8 cellular contexts compared by ENCODE assay signal in genomic region chr5:174323878-174324281, GRCh38.
DNase-seq lines count a peak whose midpoint lies in the region; ATAC-seq and TF ChIP-seq lines count a peak whose summit lies in the region.

No MANE protein-coding gene starts in this region.

- H3K27ac ChIP-seq in heart left ventricle (no peak overlapping the region), thyroid gland (no peak overlapping the region)

- WGBS in heart left ventricle, 4 donors, result 5 to 20% (median 9%) methylated on average over 4 of the region's 4 CpGs
- 1 to 10% methylated on average over 4 of the region's 4 CpGs for WGBS in thyroid gland, 2 donors

- H3K36me3 ChIP-seq in heart left ventricle (no peaks in the 10 kb centered on the region), thyroid gland (no peaks in the 10 kb centered on the region)

- no peak for TF ChIP-seq POLR2A in heart left ventricle (IDR thresholded peaks at IDR 0.05)
- TF ChIP-seq POLR2A in thyroid gland (IDR thresholded peaks at IDR 0.05), result no peak

- peak in 3 of 4 donors; percentile 39 to 57 (median 43) for ATAC-seq in heart left ventricle
- ATAC-seq in HG02678 (IDR thresholded peaks at IDR 0.05; ENCODE audit: unreplicated experiment), result peak; percentile 51
- ATAC-seq in esophagus mucosa, result peak; percentile 63
- ATAC-seq in GM18517 (IDR thresholded peaks at IDR 0.05; ENCODE audit: unreplicated experiment), result no peak

- TF ChIP-seq CTCF in heart left ventricle (IDR thresholded peaks at IDR 0.05) (no peak), thyroid gland (IDR thresholded peaks at IDR 0.05) (no peak)

- H3K4me3 ChIP-seq in heart left ventricle, result no peak overlapping the region
- no peak overlapping the region for H3K4me3 ChIP-seq in thyroid gland (replicated peaks in 1 of 3)

- DNase-seq in heart left ventricle, result no peak
- DNase-seq in cardiac septum (ENCODE audit: low spot score), result no peak
- DNase-seq in NCI-H748 treated with DMSO at 0.1 percent for 48 hours (lab: John Stamatoyannopoulos, UW), result peak; percentile 62
- peak; percentile 82 to 89 for DNase-seq in thyroid gland
- DNase-seq in mucosa of gallbladder (ENCODE audit: low spot score), result no peak

- H3K4me1 ChIP-seq in heart left ventricle (no peaks in the 10 kb centered on the region), thyroid gland (no peaks in the 10 kb centered on the region)

- H3K9me3 ChIP-seq in heart left ventricle (no peaks in the 10 kb centered on the region), thyroid gland (no peaks in the 10 kb centered on the region)

- intact Hi-C loops in heart left ventricle (cut with DNase I), result loop anchor here in 2 of 10 donors (10.0 kb wide), 2 partner anchors 411 to 611 kb away; no protein-coding TSS in a partner anchor
- intact Hi-C loops in cardiac septum (cut with DNase I), result no loop called here
- intact Hi-C loops in thyroid gland (cut with DNase I), result no loop called here

- H3K27me3 ChIP-seq in heart left ventricle (peaks cover 0 to 58% (median 4%) of the 10 kb centered on the region in 9 donors), thyroid gland (no peaks in the 10 kb centered on the region)

Comparison
In these comparisons a context has a peak if more than half of its experiments do, and no peak if none do; other contexts are left out.
1. DNase-seq: peak in NCI-H748 treated with DMSO at 0.1 percent for 48 hours (single experiment) and thyroid gland (2 of 2); none in heart left ventricle (0 of 5), cardiac septum (single experiment) and mucosa of gallbladder (single experiment).